Comparison of ENCODE assay signal across 8 cellular contexts in the genomic region with DNA sequence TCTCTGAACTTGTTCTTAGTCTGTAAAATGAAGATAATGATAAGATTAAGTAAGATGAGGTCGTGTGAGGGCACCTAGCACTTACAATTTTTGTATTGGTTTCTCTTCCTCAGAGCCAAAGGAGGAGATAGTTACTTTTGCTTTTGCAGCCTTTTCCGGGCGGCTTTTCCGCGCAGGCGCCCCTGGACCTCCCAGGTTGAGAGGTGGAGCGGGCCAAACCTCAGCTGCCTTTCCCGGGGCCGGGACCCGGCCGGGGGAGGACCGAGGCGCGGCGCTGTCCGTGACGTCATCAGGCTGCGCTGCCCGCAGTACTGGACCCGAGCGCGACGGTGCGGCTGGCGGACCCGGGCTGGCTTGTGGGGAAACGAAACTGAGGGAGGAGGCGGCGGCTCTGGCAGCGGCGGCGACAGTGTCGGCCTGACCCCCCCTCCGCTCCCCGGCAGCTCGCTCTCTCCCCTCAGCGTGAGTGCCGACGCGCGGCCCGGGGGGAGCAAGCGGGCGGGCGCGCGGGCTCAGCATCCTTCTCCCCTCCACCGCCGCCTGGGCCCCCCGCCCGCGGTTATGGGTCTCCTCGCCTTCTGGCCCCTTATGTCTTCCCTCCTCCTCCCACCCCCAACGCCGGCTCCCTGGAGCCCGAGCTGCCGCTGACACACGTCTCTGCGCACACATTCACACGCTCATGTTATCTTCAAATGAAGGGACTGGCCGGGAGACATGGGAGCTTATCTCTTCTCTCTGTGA.
DNase-seq lines count a peak whose midpoint lies in the region; ATAC-seq lines count a peak whose summit lies in the region.

A gene with protein sequence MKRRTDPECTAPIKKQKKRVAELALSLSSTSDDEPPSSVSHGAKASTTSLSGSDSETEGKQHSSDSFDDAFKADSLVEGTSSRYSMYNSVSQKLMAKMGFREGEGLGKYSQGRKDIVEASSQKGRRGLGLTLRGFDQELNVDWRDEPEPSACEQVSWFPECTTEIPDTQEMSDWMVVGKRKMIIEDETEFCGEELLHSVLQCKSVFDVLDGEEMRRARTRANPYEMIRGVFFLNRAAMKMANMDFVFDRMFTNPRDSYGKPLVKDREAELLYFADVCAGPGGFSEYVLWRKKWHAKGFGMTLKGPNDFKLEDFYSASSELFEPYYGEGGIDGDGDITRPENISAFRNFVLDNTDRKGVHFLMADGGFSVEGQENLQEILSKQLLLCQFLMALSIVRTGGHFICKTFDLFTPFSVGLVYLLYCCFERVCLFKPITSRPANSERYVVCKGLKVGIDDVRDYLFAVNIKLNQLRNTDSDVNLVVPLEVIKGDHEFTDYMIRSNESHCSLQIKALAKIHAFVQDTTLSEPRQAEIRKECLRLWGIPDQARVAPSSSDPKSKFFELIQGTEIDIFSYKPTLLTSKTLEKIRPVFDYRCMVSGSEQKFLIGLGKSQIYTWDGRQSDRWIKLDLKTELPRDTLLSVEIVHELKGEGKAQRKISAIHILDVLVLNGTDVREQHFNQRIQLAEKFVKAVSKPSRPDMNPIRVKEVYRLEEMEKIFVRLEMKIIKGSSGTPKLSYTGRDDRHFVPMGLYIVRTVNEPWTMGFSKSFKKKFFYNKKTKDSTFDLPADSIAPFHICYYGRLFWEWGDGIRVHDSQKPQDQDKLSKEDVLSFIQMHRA (plus strand): TSS at position 306 of the 741 bp plus-strand sequence. CDS start 2,409 bp downstream, outside the sequence.

- DNase-seq in C1 segment of cervical spinal cord (lab: John Stamatoyannopoulos, UW) (peak; percentile 44 to 95 (median 87)), NCI-H748 (lab: John Stamatoyannopoulos, UW; ENCODE audit: unreplicated experiment) (peak; percentile 96), dedifferentiated amniotic fluid mesenchymal stem cell (ENCODE audit: extremely low spot score) (peak; percentile 81), left kidney (ENCODE audit: low read depth, low spot score) (peak; percentile 96)
- DNase-seq in activated CD4-positive, alpha-beta T cell treated with anti-CD3 and anti-CD28 coated beads, Interleukin-2, amount 50 U/mL, for 1 hour: peak; percentile 97
- DNase-seq in stimulated activated CD4-positive, alpha-beta T cell treated with anti-CD3 and anti-CD28 coated beads, Interleukin-2, amount 100 ng/mL, for 24 hours: peak; percentile 98

- ATAC-seq in GM19351 (IDR thresholded peaks at IDR 0.05; ENCODE audit: unreplicated experiment) (peak; percentile 78), HG03520 (IDR thresholded peaks at IDR 0.05; ENCODE audit: unreplicated experiment) (peak; percentile 79)

Comparison
In these comparisons a context has a peak if more than half of its experiments do, and no peak if none do; other contexts are left out.
1. Peak in every context shown above with its lines: DNase-seq and ATAC-seq.